ENCODE assay signal across 8 cellular contexts in the genomic region with DNA sequence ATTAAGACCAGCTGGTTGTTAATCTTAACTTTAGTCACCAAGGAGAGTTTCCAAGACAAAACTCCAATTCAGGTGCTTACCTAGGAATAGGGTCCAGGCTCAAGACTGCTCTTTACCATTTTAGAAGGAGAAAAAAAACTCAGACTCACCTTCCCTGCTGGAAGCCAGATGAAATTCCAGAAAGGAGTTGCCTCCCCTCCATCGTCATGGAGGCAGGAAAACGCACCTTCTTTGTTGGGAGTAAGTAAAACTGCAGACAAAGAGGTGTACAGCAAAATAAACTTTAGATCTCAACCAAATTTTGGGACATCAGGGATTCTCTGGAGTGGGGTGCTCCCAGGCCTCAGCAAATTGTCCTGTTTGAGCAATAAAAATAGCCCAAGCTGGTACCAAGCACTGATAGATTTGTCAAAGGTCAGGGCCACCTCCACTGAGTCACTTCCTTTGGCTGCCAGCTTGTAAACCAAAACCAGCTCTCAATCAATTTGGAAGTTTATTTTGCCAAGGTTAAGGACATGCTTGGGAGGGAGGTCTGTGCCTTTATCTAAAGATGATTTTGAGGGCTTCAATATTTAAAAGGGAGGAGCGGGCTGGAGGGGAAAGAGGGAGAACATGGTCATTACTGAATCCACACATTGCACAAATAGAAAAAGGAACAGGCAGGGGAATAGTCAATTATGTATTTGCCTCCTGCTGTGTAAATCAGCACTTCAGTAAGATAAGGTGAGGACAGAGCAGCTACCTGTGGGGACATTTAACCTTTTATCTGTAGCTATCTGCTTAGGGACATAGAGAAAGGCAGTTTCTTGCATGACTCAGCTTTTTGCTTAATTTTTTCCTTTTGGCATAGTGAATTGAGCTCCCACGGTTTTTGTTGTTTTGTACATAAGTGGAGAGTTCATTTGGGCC. TPM values are rescaled to one million over a fixed set of nuclear protein-coding genes. Genes with fewer than 3 reads are reported as not detected.
DNase-seq lines count a peak whose midpoint lies in the region; ATAC-seq and TF ChIP-seq lines count a peak whose summit lies in the region.

No MANE protein-coding gene starts in this region.

- H3K9me2 ChIP-seq in OCI-LY7 (ENCODE audit: insufficient read depth, low read length): no peaks in the 10 kb centered on the region

- in situ Hi-C loops in GM13976 (cut with MboI; ENCODE audit: low sequenced_read_pairs, unreplicated experiment): no loop called here

- no TSS peak for BruUV-seq in OCI-LY7 (replicated peaks; lab: Mats Ljungman, UMichigan)

- peaks cover 32% of the 10 kb centered on the region for H3K4me1 ChIP-seq in OCI-LY7 (ENCODE audit: insufficient read depth, low read length, poor library complexity, severe bottlenecking)

- ATAC-seq in naive thymus-derived CD8-positive, alpha-beta T cell: no peak
- ATAC-seq in GM21423 (IDR thresholded peaks at IDR 0.05; ENCODE audit: unreplicated experiment): no peak
- ATAC-seq in HG03159 (IDR thresholded peaks at IDR 0.05; ENCODE audit: unreplicated experiment): no peak
- ATAC-seq in GM19023 (IDR thresholded peaks at IDR 0.05; ENCODE audit: unreplicated experiment): no peak

- peaks cover 8% of the 10 kb centered on the region for H3K36me3 ChIP-seq in OCI-LY7 (ENCODE audit: insufficient read depth, low read length)

- peak overlapping the region; percentile 95 for H3K4me2 ChIP-seq in OCI-LY7 (ENCODE audit: low read length)

- peaks cover 72% of the 10 kb centered on the region for H3K4me1 Mint-ChIP-seq in HFFc6 (ENCODE audit: low read depth)
- peaks cover 22 to 54% (median 35%) of the 10 kb centered on the region in 4 donors for H3K4me1 Mint-ChIP-seq in naive thymus-derived CD8-positive, alpha-beta T cell

- H3K4me3 ChIP-seq in OCI-LY7 (ENCODE audit: low read depth, low read length, poor library complexity, severe bottlenecking): peak overlapping the region; percentile 81
- H3K4me3 ChIP-seq in dorsolateral prefrontal cortex: peak overlapping the region in 58 of 59 donors; percentile 55 to 100 (median 87)

- CTCF ChIA-PET in OCI-LY7 (lab: Charles Lee; ENCODE audit: unreplicated experiment): interaction anchor here (1.4 kb wide), 1 partner anchor 116 kb away, joined by 5 read pairs; no protein-coding TSS in a partner anchor

- no peak for TF ChIP-seq CTCF in HFFc6 (IDR thresholded peaks at IDR 0.05)
- TF ChIP-seq CTCF in OCI-LY7 (conservative IDR thresholded peaks at IDR 0.05; ENCODE audit: low read length): no peak
- TF ChIP-seq CTCF in dorsolateral prefrontal cortex (IDR thresholded peaks at IDR 0.05 in 54 of 56, conservative IDR thresholded peaks at IDR 0.05 in 2 of 56; ENCODE audit: low read depth in 1 of 56, partially characterized antibody in 56 of 56): no peak
- no peak for TF ChIP-seq CTCF in GM13976 (IDR thresholded peaks at IDR 0.05; ENCODE audit: borderline replicate concordance, control extremely low read depth, extremely low read depth, insufficient read depth, missing control alignments)

- H3K36me3 Mint-ChIP-seq in HFFc6 (ENCODE audit: low read depth): peaks cover 4% of the 10 kb centered on the region; the same call in 1 of the 2 replicates
- peaks cover 1 to 3% (median 3%) of the 10 kb centered on the region in 3 donors for H3K36me3 Mint-ChIP-seq in naive thymus-derived CD8-positive, alpha-beta T cell

- POLR2A ChIA-PET in OCI-LY7 (lab: Charles Lee): interaction anchor here (0.7 to 1.8 kb wide), 8 partner anchors 9 to 269 kb away, joined by 3 to 8 read pairs (median 4); no protein-coding TSS in a partner anchor
- POLR2A ChIA-PET in naive thymus-derived CD8-positive, alpha-beta T cell (lab: Charles Lee): interaction anchor here (0.8 to 3.4 kb wide), 6 partner anchors 9 to 122 kb away, joined by 3 to 28 read pairs (median 5); no protein-coding TSS in a partner anchor

- no peaks in the 10 kb centered on the region for H3K27me3 ChIP-seq in dorsolateral prefrontal cortex

- H3K27me3 Mint-ChIP-seq in HFFc6 (ENCODE audit: insufficient read depth): peaks cover 11% of the 10 kb centered on the region
- H3K27me3 Mint-ChIP-seq in naive thymus-derived CD8-positive, alpha-beta T cell: no peaks in the 10 kb centered on the region

- H3K9me3 ChIP-seq in OCI-LY7 (ENCODE audit: low read length): no peaks in the 10 kb centered on the region

- DNase-seq in HFFc6 (no peak), OCI-LY7 (ENCODE audit: low spot score) (no peak), dorsolateral prefrontal cortex (no peak), GM13976 (ENCODE audit: low spot score) (no peak)
- peak in 2 of 10 donors; percentile 1 to 4 for DNase-seq in naive thymus-derived CD8-positive, alpha-beta T cell

- H4K20me1 ChIP-seq in OCI-LY7 (ENCODE audit: insufficient read depth, low read length): no peaks in the 10 kb centered on the region

- H3K4me3 Mint-ChIP-seq in HFFc6: peak overlapping the region; percentile 96
- H3K4me3 Mint-ChIP-seq in naive thymus-derived CD8-positive, alpha-beta T cell: peak overlapping the region; percentile 91 to 98 (median 96)

- H3K27ac Mint-ChIP-seq in HFFc6: peak overlapping the region; percentile 98
- H3K27ac Mint-ChIP-seq in naive thymus-derived CD8-positive, alpha-beta T cell: peak overlapping the region; percentile 77 to 98 (median 96)

- H2AFZ ChIP-seq in OCI-LY7 (ENCODE audit: low read length): peak overlapping the region; percentile 80; the same call in 1 of the 2 replicates

- H3K79me2 ChIP-seq in OCI-LY7 (ENCODE audit: insufficient read depth, low read depth, low read length): peaks cover 25% of the 10 kb centered on the region

- no peak overlapping the region for H3K27ac ChIP-seq in OCI-LY7 (ENCODE audit: low read depth, low read length, poor library complexity, severe bottlenecking)
- H3K27ac ChIP-seq in dorsolateral prefrontal cortex: peak overlapping the region; percentile 92 to 100 (median 99)

- intact Hi-C loops in OCI-LY7 (cut with micrococcal nuclease; ENCODE audit: unreplicated experiment): loop anchor here (10.0 kb wide), 2 partner anchors 118 to 272 kb away; a partner anchor contains a TSS
- intact Hi-C loops in dorsolateral prefrontal cortex (cut with DNase I): loop anchor here (5.0 to 10.0 kb wide), 3 partner anchors 135 to 285 kb away; a partner anchor contains a TSS

- H3K9me3 Mint-ChIP-seq in HFFc6: no peaks in the 10 kb centered on the region
- H3K9me3 Mint-ChIP-seq in naive thymus-derived CD8-positive, alpha-beta T cell: no peaks in the 10 kb centered on the region

RNA-seq across cellular contexts. Expression of a gene that starts 1.5 kb away (rescaled TPM):
- total RNA-seq in HFFc6 (2021; fragmentation: NEBNext Ultra II Directional; extraction: Animal tissue kit (Norgen Biotek cat#: 25700)): 10 to 100 TPM; 12.0 to 20.6 (median 18.4) TPM
- total RNA-seq in OCI-LY7 (2014; rRNA removed; shearing (Covaris generic)): 28.9 and 29.7 TPM in 2 replicates
- total RNA-seq in OCI-LY7 (2022) (41.1 and 47.3 TPM in 2 replicates), dorsolateral prefrontal cortex (100 to 1,000 TPM in 31 of 120 experiments, 10 to 100 TPM in 89; 54.2 to 160 (median 92.6) TPM)
- 10 to 100 TPM; 55.5 to 67.0 TPM for total RNA-seq in naive thymus-derived CD8-positive, alpha-beta T cell
- 10 to 100 TPM; 20.6 to 23.6 (median 22.0) TPM for polyA plus RNA-seq in naive thymus-derived CD8-positive, alpha-beta T cell
